Comparison of ENCODE assay signal across 21 cellular contexts in the genomic region with DNA sequence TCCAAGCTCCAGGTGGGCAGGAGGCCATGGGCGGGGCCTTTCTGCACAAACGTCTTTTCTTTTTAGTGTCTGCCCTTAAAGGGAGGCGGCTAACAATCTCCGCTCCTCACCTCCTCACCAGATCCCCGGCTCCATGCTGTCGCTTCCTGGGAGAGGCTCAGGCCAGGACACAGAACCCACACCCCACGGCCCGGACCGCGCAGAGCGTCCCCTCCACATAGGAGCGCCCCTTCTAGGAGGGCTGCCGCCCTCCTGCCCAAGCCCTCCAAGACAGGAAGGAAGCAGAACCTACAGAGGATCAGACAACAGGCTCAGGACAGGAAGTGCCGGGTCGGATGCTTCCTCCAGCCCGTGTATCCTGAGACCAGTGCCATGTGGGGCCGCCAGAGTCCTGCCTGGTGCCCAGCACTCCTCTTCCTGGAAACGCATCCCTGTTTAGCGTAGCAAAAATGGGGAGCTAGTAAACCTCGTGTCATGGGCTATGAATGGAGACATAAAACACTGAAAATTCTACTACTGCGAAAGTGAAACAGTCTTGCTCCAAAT.
"Had no signal": no experiment of that assay in that cellular context is flagged by ENCODE, and none has a peak within 500 bp of the region (broad histone marks: within the 10 kb centered on the region; RNA-seq: fewer than 3 reads in every experiment).

No MANE protein-coding gene starts in this region.

- H3K27ac Mint-ChIP-seq: activated CD8-positive, alpha-beta T cell treated with anti-CD3 and anti-CD28 coated beads, Interleukin-2, amount 10 ng/mL, durations not matched to agents 7 days and 5 days; activated naive CD4-positive, alpha-beta T cell treated with anti-CD3 and anti-CD28 coated beads, Interleukin-2, amount 50 U/mL, for 24 hours; activated T-helper 1 cell treated with anti-CD3 and anti-CD28 coated beads, Interleukin-12 subunit alpha, Interleukin-12 subunit beta, Interleukin-2, Interleukin-4 antibody, amounts not matched to agents 30 ng/mL and 10 ng/mL and 1 ng/mL, durations not matched to agents 14 hours and 24 hours and 36 hours; immature natural killer cell; naive thymus-derived CD4-positive, alpha-beta T cell; progenitor cell of endocrine pancreas; T-helper 1 cell treated with Interleukin-12 subunit alpha and Interleukin-12 subunit beta and Interleukin-4 antibody, amounts not matched to agents 30 μg/mL and 1 μg/mL, for 36 hours had no signal

- H3K4me1 Mint-ChIP-seq: immature natural killer cell had no signal

- H3K9me3 ChIP-seq: thoracic aorta had no signal

- H3K27me3 Mint-ChIP-seq: activated naive CD4-positive, alpha-beta T cell treated with anti-CD3 and anti-CD28 coated beads, Interleukin-2, amount 50 U/mL, for 24 hours; naive thymus-derived CD4-positive, alpha-beta T cell had no signal

- H3K4me3 ChIP-seq: lung, thoracic aorta had no signal

- H3K4me3 Mint-ChIP-seq: activated CD8-positive, alpha-beta T cell treated with anti-CD3 and anti-CD28 coated beads, Interleukin-2, amount 10 ng/mL, durations not matched to agents 7 days and 5 days; activated naive CD4-positive, alpha-beta T cell treated with anti-CD3 and anti-CD28 coated beads, Interleukin-2, amount 50 U/mL, for 24 hours; activated T-helper 1 cell treated with anti-CD3 and anti-CD28 coated beads, Interleukin-12 subunit alpha, Interleukin-12 subunit beta, Interleukin-2, Interleukin-4 antibody, amounts not matched to agents 30 ng/mL and 10 ng/mL and 1 ng/mL, durations not matched to agents 14 hours and 24 hours and 36 hours; brain; immature natural killer cell; naive thymus-derived CD4-positive, alpha-beta T cell; neural crest cell; T-helper 1 cell treated with Interleukin-12 subunit alpha and Interleukin-12 subunit beta and Interleukin-4 antibody, amounts not matched to agents 30 μg/mL and 1 μg/mL, for 36 hours had no signal

- ATAC-seq: activated CD8-positive, alpha-beta T cell treated with anti-CD3 and anti-CD28 coated beads, Interleukin-2, amount 10 ng/mL, durations not matched to agents 7 days and 5 days; left lobe of liver; naive thymus-derived CD4-positive, alpha-beta T cell had no signal

- H3K9me3 Mint-ChIP-seq: activated naive CD4-positive, alpha-beta T cell treated with anti-CD3 and anti-CD28 coated beads, Interleukin-2, amount 50 U/mL, for 24 hours; activated T-helper 1 cell treated with anti-CD3 and anti-CD28 coated beads, Interleukin-12 subunit alpha, Interleukin-12 subunit beta, Interleukin-2, Interleukin-4 antibody, amounts not matched to agents 30 ng/mL and 10 ng/mL and 1 ng/mL, durations not matched to agents 14 hours and 24 hours and 36 hours; immature natural killer cell; neural crest cell had no signal

- H3K36me3 ChIP-seq: thoracic aorta had no signal

- H3K27ac ChIP-seq: thoracic aorta had no signal

- DNase-seq: activated CD4-positive, alpha-beta T cell treated with anti-CD3 and anti-CD28 coated beads, Interleukin-2, amount 50 U/mL, for 1 hour; activated CD4-positive, CD25-positive, alpha-beta regulatory T cell treated with anti-CD3 and anti-CD28 coated beads, Interleukin-2, amount 50 U/mL, for 72 hours; activated CD8-positive, alpha-beta T cell treated with anti-CD3 and anti-CD28 coated beads, Interleukin-2, amount 10 ng/mL, durations not matched to agents 7 days and 5 days; activated gamma-delta T cell treated with Interleukin-2 at 50 U/mL for 16 hours; anterior cingulate cortex; erythroblast; foreskin melanocyte; immature natural killer cell; naive thymus-derived CD4-positive, alpha-beta T cell; retina; stimulated activated CD4-positive, alpha-beta T cell treated with anti-CD3 and anti-CD28 coated beads, Interleukin-2, amount 100 ng/mL, for 48 hours; stimulated activated naive CD4-positive, alpha-beta T cell had no signal

- H3K36me3 Mint-ChIP-seq: activated naive CD4-positive, alpha-beta T cell treated with anti-CD3 and anti-CD28 coated beads, Interleukin-2, amount 50 U/mL, for 24 hours; brain; immature natural killer cell; naive thymus-derived CD4-positive, alpha-beta T cell had no signal
